9 cellular contexts compared by ENCODE assay signal in genomic region chr3:61564405-61565059, GRCh38. TPM values are rescaled to one million over a fixed set of nuclear protein-coding genes. Genes with fewer than 3 reads are reported as not detected.
DNase-seq lines count a peak whose midpoint lies in the region; TF ChIP-seq lines count a peak whose summit lies in the region.
"Had no signal": no experiment of that assay in that cellular context is flagged by ENCODE, and none has a peak within 500 bp of the region (broad histone marks: within the 10 kb centered on the region; RNA-seq: fewer than 3 reads in every experiment).

No MANE protein-coding gene starts in this region.

- no peaks in the 10 kb centered on the region for H3K36me3 Mint-ChIP-seq in activated CD4-positive, alpha-beta T cell treated with anti-CD3 and anti-CD28 coated beads, Interleukin-2, amount 10 ng/mL, durations not matched to agents 24 days and 14 days (ENCODE audit: low read depth)
- H3K36me3 Mint-ChIP-seq in osteocyte (ENCODE audit: unreplicated experiment) = no peaks in the 10 kb centered on the region
- H3K36me3 Mint-ChIP-seq: activated naive CD4-positive, alpha-beta T cell treated with anti-CD3 and anti-CD28 coated beads, Interleukin-2, amount 50 U/mL, for 24 hours had no signal

- H3K4me1 ChIP-seq in cardiac muscle cell (ENCODE audit: low read depth) = peaks cover 3% of the 10 kb centered on the region

- peaks cover 16% of the 10 kb centered on the region for H3K4me1 Mint-ChIP-seq in activated CD4-positive, alpha-beta T cell treated with anti-CD3 and anti-CD28 coated beads, Interleukin-2, amount 10 ng/mL, durations not matched to agents 24 days and 14 days
- peaks cover 35% of the 10 kb centered on the region for H3K4me1 Mint-ChIP-seq in osteocyte (ENCODE audit: unreplicated experiment)

- peak overlapping the region; percentile 95 for H3K4me3 ChIP-seq in WI38 (ENCODE audit: low read depth, low read length)
- peak overlapping the region; percentile 90 for H3K4me3 ChIP-seq in cardiac muscle cell

- no peaks in the 10 kb centered on the region for H3K27me3 ChIP-seq in cardiac muscle cell

- peaks cover 59% of the 10 kb centered on the region for H3K27me3 Mint-ChIP-seq in activated CD4-positive, alpha-beta T cell treated with anti-CD3 and anti-CD28 coated beads, Interleukin-2, amount 10 ng/mL, durations not matched to agents 24 days and 14 days
- H3K27me3 Mint-ChIP-seq in osteocyte (ENCODE audit: unreplicated experiment) = no peaks in the 10 kb centered on the region

- H3K27ac ChIP-seq in cardiac muscle cell = no peak overlapping the region

- H3K9me3 Mint-ChIP-seq in activated CD4-positive, alpha-beta T cell treated with anti-CD3 and anti-CD28 coated beads, Interleukin-2, amount 10 ng/mL, durations not matched to agents 24 days and 14 days = no peaks in the 10 kb centered on the region
- no peaks in the 10 kb centered on the region for H3K9me3 Mint-ChIP-seq in osteocyte (ENCODE audit: unreplicated experiment)
- H3K9me3 Mint-ChIP-seq: activated naive CD4-positive, alpha-beta T cell treated with anti-CD3 and anti-CD28 coated beads, Interleukin-2, amount 50 U/mL, for 24 hours had no signal

- no peak overlapping the region for H3K27ac Mint-ChIP-seq in activated CD4-positive, alpha-beta T cell treated with anti-CD3 and anti-CD28 coated beads, Interleukin-2, amount 10 ng/mL, durations not matched to agents 24 days and 14 days
- H3K27ac Mint-ChIP-seq in osteocyte (ENCODE audit: unreplicated experiment) = peak overlapping the region; percentile 46
- H3K27ac Mint-ChIP-seq: activated naive CD4-positive, alpha-beta T cell treated with anti-CD3 and anti-CD28 coated beads, Interleukin-2, amount 50 U/mL, for 24 hours had no signal

- peak overlapping the region; percentile 96 for H3K4me3 Mint-ChIP-seq in activated CD4-positive, alpha-beta T cell treated with anti-CD3 and anti-CD28 coated beads, Interleukin-2, amount 10 ng/mL, durations not matched to agents 24 days and 14 days
- H3K4me3 Mint-ChIP-seq in osteocyte (ENCODE audit: unreplicated experiment) = peak overlapping the region; percentile 97
- H3K4me3 Mint-ChIP-seq: activated naive CD4-positive, alpha-beta T cell treated with anti-CD3 and anti-CD28 coated beads, Interleukin-2, amount 50 U/mL, for 24 hours had no signal

- peak; percentile 89 for TF ChIP-seq CTCF in WI38 (IDR thresholded peaks at IDR 0.05; ENCODE audit: low read depth, low read length)
- peak; percentile 87 for TF ChIP-seq CTCF in cardiac muscle cell (IDR thresholded peaks at IDR 0.05; ENCODE audit: low read depth, low read length)
- peak; percentile 93 for TF ChIP-seq CTCF in osteocyte (IDR thresholded peaks at IDR 0.05)

- intact Hi-C loops in activated CD4-positive, alpha-beta T cell treated with anti-CD3 and anti-CD28 coated beads, Interleukin-2, amount 10 ng/mL, durations not matched to agents 24 days and 14 days (cut with micrococcal nuclease) = loop anchor here (5.0 to 10.0 kb wide), 3 partner anchors 623 to 1480 kb away; partner anchors contain the start of gene FEZF2

- H3K9me3 ChIP-seq in cardiac muscle cell (ENCODE audit: low read depth) = no peaks in the 10 kb centered on the region

- peak; percentile 68 for DNase-seq in activated CD4-positive, alpha-beta T cell treated with anti-CD3 and anti-CD28 coated beads, Interleukin-2, amount 10 ng/mL, durations not matched to agents 24 days and 14 days
- DNase-seq in activated CD4-positive, alpha-beta T cell treated with anti-CD3 and anti-CD28 coated beads for 1 hour = no peak
- peak; percentile 83 to 92 for DNase-seq in cardiac muscle cell (ENCODE audit: low read depth in 1 of 2, low spot score in 1 of 2)
- peak; percentile 92 for DNase-seq in osteocyte (ENCODE audit: extremely low spot score, unreplicated experiment)
- DNase-seq in DMS114 treated with DMSO at 0.1 percent for 48 hours (lab: John Stamatoyannopoulos, UW; ENCODE audit: unreplicated experiment) = no peak
- DNase-seq in activated CD4-positive, CD25-positive, alpha-beta regulatory T cell treated with anti-CD3 and anti-CD28 coated beads, Interleukin-2, amount 50 U/mL, for 72 hours = no peak
- no peak for DNase-seq in Kasumi-1 (lab: John Stamatoyannopoulos, UW)

- no peaks in the 10 kb centered on the region for H3K36me3 ChIP-seq in cardiac muscle cell

RNA-seq across cellular contexts. Expression of gene PTPRG, which starts 3.2 kb away (rescaled TPM):
- total RNA-seq in activated CD4-positive, alpha-beta T cell treated with anti-CD3 and anti-CD28 coated beads, Interleukin-2, amount 10 ng/mL, durations not matched to agents 24 days and 14 days = 4.2 and 4.6 TPM in 2 replicates
- total RNA-seq in cardiac muscle cell = 35.1 and 45.7 TPM in 2 replicates
- 15.2 and 19.0 TPM in 2 replicates for polyA plus RNA-seq in cardiac muscle cell
- total RNA-seq in osteocyte = 48.1 and 51.5 TPM in 2 replicates

Comparison
In these comparisons a context has a peak if more than half of its experiments do, and no peak if none do; other contexts are left out.
1. DNase-seq: peak in activated CD4-positive, alpha-beta T cell treated with anti-CD3 and anti-CD28 coated beads, Interleukin-2, amount 10 ng/mL, durations not matched to agents 24 days and 14 days (single experiment), cardiac muscle cell (2 of 2) and osteocyte (single experiment); none in activated CD4-positive, alpha-beta T cell treated with anti-CD3 and anti-CD28 coated beads for 1 hour (single experiment), DMS114 treated with DMSO at 0.1 percent for 48 hours (single experiment), activated CD4-positive, CD25-positive, alpha-beta regulatory T cell treated with anti-CD3 and anti-CD28 coated beads, Interleukin-2, amount 50 U/mL, for 72 hours (single experiment) and Kasumi-1 (0 of 2).
2. Peak in every context shown above with its lines, with median percentiles within 50 percentile points of each other: CTCF ChIP-seq.